In the genomic region with DNA sequence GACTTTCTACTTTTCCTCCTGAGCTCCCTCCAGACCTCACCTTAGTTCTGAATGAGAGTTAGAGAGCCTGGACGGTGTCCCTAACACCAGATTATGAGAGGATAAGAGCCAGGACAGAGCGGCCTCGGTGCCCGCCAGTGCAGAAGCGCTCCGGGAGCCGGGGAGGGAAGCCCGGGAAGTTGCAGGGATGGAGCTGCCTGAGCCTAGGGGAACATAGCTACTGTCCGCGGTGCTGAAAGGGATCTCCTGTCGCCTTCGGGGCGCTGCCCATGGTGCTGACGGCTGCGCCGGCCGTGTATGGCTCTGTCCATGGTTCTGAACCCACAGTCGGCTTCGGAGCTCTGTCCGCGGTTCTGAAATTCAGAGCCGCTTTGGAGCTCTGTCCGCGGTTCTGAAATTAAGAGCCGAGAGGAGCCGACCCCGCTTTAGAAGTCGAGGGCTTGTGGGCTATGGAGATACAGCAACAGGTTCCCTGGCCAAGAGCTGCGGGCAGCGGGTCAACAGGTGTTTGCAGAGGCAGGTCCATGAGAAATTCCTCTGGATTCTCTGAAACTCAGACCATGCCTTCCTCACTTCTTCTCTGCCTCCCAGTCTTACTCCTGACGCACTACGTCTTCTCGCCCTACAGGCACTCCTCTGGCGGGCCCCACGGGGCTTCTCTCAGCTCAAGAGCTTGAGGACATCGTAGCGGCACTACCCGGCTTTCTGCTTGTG, we compare ENCODE assay signal across 9 cellular contexts. TPM values are rescaled to one million over a fixed set of nuclear protein-coding genes. Genes with fewer than 3 reads are reported as not detected.
DNase-seq lines count a peak whose midpoint lies in the region; ATAC-seq, FAIRE-seq and TF ChIP-seq lines count a peak whose summit lies in the region.
"Had no signal": no experiment of that assay in that cellular context is flagged by ENCODE, and none has a peak within 500 bp of the region (broad histone marks: within the 10 kb centered on the region; RNA-seq: fewer than 3 reads in every experiment).

No MANE protein-coding gene starts in this region.

- no peaks in the 10 kb centered on the region for H3K36me3 ChIP-seq in heart left ventricle
- no peaks in the 10 kb centered on the region for H3K36me3 ChIP-seq in prostate gland

- H3K9me3 ChIP-seq in heart left ventricle (no peaks in the 10 kb centered on the region), prostate gland (no peaks in the 10 kb centered on the region)

- H3K27ac ChIP-seq in heart left ventricle: no peak overlapping the region
- H3K27ac ChIP-seq in prostate gland: no peak overlapping the region

- intact Hi-C loops in heart left ventricle (cut with DNase I) (no loop called here), prostate gland (cut with DNase I) (no loop called here)

- no peak overlapping the region for H3K4me3 Mint-ChIP-seq in T-helper 2 cell treated with Interferon-gamma antibody and Interleukin-4, amounts not matched to agents 5 μg/mL and 100 μg/mL, for 36 hours

- peak; percentile 68 to 92 (median 88) for ATAC-seq in heart left ventricle

- no peak for TF ChIP-seq POLR2A in heart left ventricle (IDR thresholded peaks at IDR 0.05)
- no peak for TF ChIP-seq POLR2A in prostate gland (IDR thresholded peaks at IDR 0.05)

- peaks cover 0 to 25% (median 3%) of the 10 kb centered on the region in 9 donors for H3K27me3 ChIP-seq in heart left ventricle
- H3K27me3 ChIP-seq in prostate gland (replicated peaks; ENCODE audit: insufficient read depth): no peaks in the 10 kb centered on the region

- H3K4me1 Mint-ChIP-seq in T-helper 2 cell treated with Interferon-gamma antibody and Interleukin-4, amounts not matched to agents 5 μg/mL and 100 μg/mL, for 36 hours (ENCODE audit: low read depth): peaks cover 8% of the 10 kb centered on the region

- H3K36me3 Mint-ChIP-seq in T-helper 2 cell treated with Interferon-gamma antibody and Interleukin-4, amounts not matched to agents 5 μg/mL and 100 μg/mL, for 36 hours (ENCODE audit: low read depth): no peaks in the 10 kb centered on the region

- H3K9me3 Mint-ChIP-seq in T-helper 2 cell treated with Interferon-gamma antibody and Interleukin-4, amounts not matched to agents 5 μg/mL and 100 μg/mL, for 36 hours: no peaks in the 10 kb centered on the region

- H3K27ac Mint-ChIP-seq in T-helper 2 cell treated with Interferon-gamma antibody and Interleukin-4, amounts not matched to agents 5 μg/mL and 100 μg/mL, for 36 hours: no peak overlapping the region

- TF ChIP-seq CTCF in heart left ventricle (IDR thresholded peaks at IDR 0.05) (no peak), prostate gland (IDR thresholded peaks at IDR 0.05) (peak in 2 of 4 experiments; percentile 15 to 26)

- 12 to 21% (median 15%) methylated on average over 31 to 38 of the region's 38 CpGs for WGBS in heart left ventricle, 4 donors
- WGBS in prostate gland: 11% methylated on average over 38 of the region's 38 CpGs

- peaks cover 0 to 45% (median 25%) of the 10 kb centered on the region in 12 donors for H3K4me1 ChIP-seq in heart left ventricle
- no peaks in the 10 kb centered on the region for H3K4me1 ChIP-seq in prostate gland (replicated peaks)

- H3K4me3 ChIP-seq in heart left ventricle (no peak overlapping the region), prostate gland (no peak overlapping the region)

- DNase-seq in GM04503 (ENCODE audit: low read depth) (peak; percentile 26), HUDEP-2 (lab: John Stamatoyannopoulos, UW; ENCODE audit: unreplicated experiment in 76 of 76) (peak in 62 of 76 experiments; percentile 8 to 77 (median 50)), amniotic epithelial cell (ENCODE audit: low read depth) (peak; percentile 81), heart left ventricle (peak; percentile 90 to 94 (median 90)), prostate gland (ENCODE audit: low spot score) (peak; percentile 91), urothelium cell line (ENCODE audit: low spot score) (peak; percentile 91), SHP77 (lab: John Stamatoyannopoulos, UW) (no peak)
- DNase-seq in T-helper 2 cell treated with Interferon-gamma antibody and Interleukin-4, amounts not matched to agents 5 μg/mL and 100 μg/mL, for 36 hours (ENCODE audit: low spot score): peak; percentile 84

- peaks cover 22% of the 10 kb centered on the region for H3K27me3 Mint-ChIP-seq in T-helper 2 cell treated with Interferon-gamma antibody and Interleukin-4, amounts not matched to agents 5 μg/mL and 100 μg/mL, for 36 hours (ENCODE audit: low read depth)

- peak; percentile 93 for FAIRE-seq in urothelium cell line (lab: Jason Lieb, UNC)

RNA-seq across cellular contexts. Expression of a gene that starts 0.8 kb away (rescaled TPM):
- under 1 TPM in 1 of 9 donors, not detected in 8; 0.75 TPM for total RNA-seq in heart left ventricle
- under 1 TPM in 1 of 2 donors, not detected in 1; 0.04 TPM for polyA plus RNA-seq in heart left ventricle
- total RNA-seq in prostate gland: under 1 TPM in 1 of 2 donors, not detected in 1; 0.74 TPM
- total RNA-seq: activated CD8-positive, alpha-beta memory T cell treated with anti-CD3 and anti-CD28 coated beads for 36 hours had no signal

RNA-seq across cellular contexts. Expression of a gene that starts 17.0 kb away (rescaled TPM):
- total RNA-seq in heart left ventricle (10 to 100 TPM; 38.9 to 56.9 (median 47.4) TPM), prostate gland (10 to 100 TPM; 44.2 to 51.2 TPM)
- 10 to 100 TPM; 48.9 to 62.8 TPM for polyA plus RNA-seq in heart left ventricle

RNA-seq across cellular contexts. Expression of a gene that starts 45.1 kb away (rescaled TPM):
- total RNA-seq in heart left ventricle (10 to 100 TPM in 3 of 9 donors, 1 to 10 TPM in 6; 7.2 to 26.2 (median 8.0) TPM), prostate gland (10 to 100 TPM; 23.9 to 27.0 TPM)
- polyA plus RNA-seq in heart left ventricle: 1 to 10 TPM; 5.8 to 9.2 TPM

RNA-seq across cellular contexts. Expression of a gene that starts 50.1 kb away (rescaled TPM):
- total RNA-seq in heart left ventricle (10 to 100 TPM in 6 of 9 donors, 1 to 10 TPM in 3; 6.8 to 30.9 (median 13.1) TPM), prostate gland (10 to 100 TPM; 10.1 to 12.5 TPM)
- 10 to 100 TPM; 18.2 to 29.7 TPM for polyA plus RNA-seq in heart left ventricle

RNA-seq across cellular contexts. Expression of a gene that starts 58.6 kb away (rescaled TPM):
- total RNA-seq in heart left ventricle (10 to 100 TPM in 6 of 9 donors, 1 to 10 TPM in 3; 6.2 to 43.1 (median 14.9) TPM), prostate gland (10 to 100 TPM; 37.0 to 53.6 TPM)
- 10 to 100 TPM in 1 of 2 donors, 1 to 10 TPM in 1; 6.4 to 35.5 TPM for polyA plus RNA-seq in heart left ventricle

Comparison
In these comparisons a context has a peak if more than half of its experiments do, and no peak if none do; other contexts are left out.
1. DNase-seq: peak in GM04503 (single experiment), HUDEP-2 (62 of 76), T-helper 2 cell treated with Interferon-gamma antibody and Interleukin-4, amounts not matched to agents 5 μg/mL and 100 μg/mL, for 36 hours (single experiment), amniotic epithelial cell (single experiment), heart left ventricle (5 of 5), prostate gland (single experiment) and urothelium cell line (single experiment); none in SHP77 (0 of 2).